ENCODE assay signal across 23 cellular contexts in genomic region chr9:118882674-118883073, GRCh38.
DNase-seq lines count a peak whose midpoint lies in the region; ATAC-seq, FAIRE-seq and TF ChIP-seq lines count a peak whose summit lies in the region.
"Had no signal": no experiment of that assay in that cellular context is flagged by ENCODE, and none has a peak within 500 bp of the region (broad histone marks: within the 10 kb centered on the region; RNA-seq: fewer than 3 reads in every experiment).

No MANE protein-coding gene starts in this region.

- 5% methylated on average over 4 of the region's 4 CpGs for WGBS in A549 (ENCODE audit: missing lambda C conversion rate)

- DNase-seq in A549 (ENCODE audit: low read depth in 1 of 2, low spot score in 1 of 2): peak in 1 of 2 experiments; percentile 20
- peak; percentile 50 for DNase-seq in GM04503 (ENCODE audit: low read depth)
- peak; percentile 86 for DNase-seq in RCC 7860 (ENCODE audit: low spot score)
- peak; percentile 49 for DNase-seq in fibroblast of villous mesenchyme (ENCODE audit: low read depth)
- DNase-seq in CD4-positive, alpha-beta T cell: no peak
- no peak for DNase-seq in right atrium auricular region (ENCODE audit: low spot score)
- DNase-seq in GM13977 (ENCODE audit: low spot score): no peak
- DNase-seq in stimulated activated effector memory CD8-positive, alpha-beta T cell treated with anti-CD3 and anti-CD28 coated beads, Interleukin-12 subunit alpha, Interleukin-12 subunit beta, amount 100 ng/mL, for 72 hours (ENCODE audit: low spot score in 2 of 2): no peak
- DNase-seq: activated CD8-positive, alpha-beta T cell treated with anti-CD3 and anti-CD28 coated beads, Interleukin-2, amount 10 ng/mL, durations not matched to agents 7 days and 5 days; activated naive CD8-positive, alpha-beta T cell treated with anti-CD3 and anti-CD28 coated beads for 36 hours; activated T-cell treated with anti-CD3 and anti-CD28 coated beads, Interleukin-2, amount 50 U/mL, for 72 hours; COR-L47; effector CD8-positive, alpha-beta T cell; GOT3; hippocampal formation; KBM-7; NCI-H1092 treated with DMSO at 0.1 percent for 48 hours; NCI-H774; right lobe of liver; WERI-Rb-1 had no signal

- no peaks in the 10 kb centered on the region for H3K27me3 Mint-ChIP-seq in CD4-positive, alpha-beta T cell
- H3K27me3 Mint-ChIP-seq: activated naive CD8-positive, alpha-beta T cell treated with anti-CD3 and anti-CD28 coated beads for 36 hours had no signal

- no peak overlapping the region for H3K27ac Mint-ChIP-seq in CD4-positive, alpha-beta T cell
- no peak overlapping the region for H3K27ac Mint-ChIP-seq in stimulated activated effector memory CD8-positive, alpha-beta T cell treated with anti-CD3 and anti-CD28 coated beads, Interleukin-12 subunit alpha, Interleukin-12 subunit beta, amount 100 ng/mL, for 72 hours
- H3K27ac Mint-ChIP-seq: activated CD8-positive, alpha-beta T cell treated with anti-CD3 and anti-CD28 coated beads, Interleukin-2, amount 10 ng/mL, durations not matched to agents 7 days and 5 days; activated naive CD8-positive, alpha-beta T cell treated with anti-CD3 and anti-CD28 coated beads for 36 hours; activated T-cell treated with anti-CD3 and anti-CD28 coated beads, Interleukin-2, amount 50 U/mL, for 72 hours had no signal

- no peaks in the 10 kb centered on the region for H3K9me3 ChIP-seq in A549
- no peaks in the 10 kb centered on the region for H3K9me3 ChIP-seq in CD4-positive, alpha-beta T cell (ENCODE audit: control insufficient read depth, low read length)
- no peaks in the 10 kb centered on the region for H3K9me3 ChIP-seq in right atrium auricular region
- H3K9me3 ChIP-seq: neutrophil, right lobe of liver had no signal

- intact Hi-C loops in CD4-positive, alpha-beta T cell (cut with DNase I, micrococcal nuclease): no loop called here

- H3K4me2 ChIP-seq in A549: peak overlapping the region; percentile 44

- CTCF ChIA-PET in A549 (lab: Yijun Ruan, JAX): no interaction called here
- CTCF ChIA-PET in CD4-positive, alpha-beta T cell (lab: Charles Lee): no interaction called here

- POLR2A ChIA-PET in A549 (lab: Yijun Ruan, JAX): no interaction called here
- POLR2A ChIA-PET in CD4-positive, alpha-beta T cell (lab: Charles Lee): no interaction called here

- no peak for TF ChIP-seq POLR2A in A549 (IDR thresholded peaks at IDR 0.05; ENCODE audit: low read length)

- no peak for TF ChIP-seq EP300 in A549 (IDR thresholded peaks at IDR 0.05)

- peaks cover 4% of the 10 kb centered on the region for H3K9me3 Mint-ChIP-seq in CD4-positive, alpha-beta T cell
- peaks cover 10% of the 10 kb centered on the region for H3K9me3 Mint-ChIP-seq in stimulated activated effector memory CD8-positive, alpha-beta T cell treated with anti-CD3 and anti-CD28 coated beads, Interleukin-12 subunit alpha, Interleukin-12 subunit beta, amount 100 ng/mL, for 72 hours

- H3K4me1 ChIP-seq in A549: peaks cover 10% of the 10 kb centered on the region; the same call in 1 of the 3 replicates
- no peaks in the 10 kb centered on the region for H3K4me1 ChIP-seq in right atrium auricular region
- H3K4me1 ChIP-seq: right lobe of liver had no signal

- no peak for TF ChIP-seq CTCF in A549 (IDR thresholded peaks at IDR 0.05)
- no peak for TF ChIP-seq CTCF in fibroblast of villous mesenchyme (IDR thresholded peaks at IDR 0.05; ENCODE audit: insufficient read depth, low read depth, low read length)
- TF ChIP-seq CTCF in CD4-positive, alpha-beta T cell (IDR thresholded peaks at IDR 0.05): no peak
- TF ChIP-seq CTCF in right atrium auricular region (IDR thresholded peaks at IDR 0.05): no peak
- TF ChIP-seq CTCF in GM13977 (IDR thresholded peaks at IDR 0.05; ENCODE audit: extremely low read depth, insufficient read depth, missing control alignments): no peak

- no peak for TF ChIP-seq RAD21 in A549 (conservative IDR thresholded peaks at IDR 0.05 in 1 of 2, IDR thresholded peaks at IDR 0.05 in 1 of 2)

- peak; percentile 80 to 84; a peak in 5 of 6 replicates for ATAC-seq in A549
- ATAC-seq in CD4-positive, alpha-beta T cell (ENCODE audit: poor library complexity): no peak
- no peak for ATAC-seq in stimulated activated effector memory CD8-positive, alpha-beta T cell treated with anti-CD3 and anti-CD28 coated beads, Interleukin-12 subunit alpha, Interleukin-12 subunit beta, amount 100 ng/mL, for 72 hours
- ATAC-seq: activated CD8-positive, alpha-beta T cell treated with anti-CD3 and anti-CD28 coated beads, Interleukin-2, amount 10 ng/mL, durations not matched to agents 7 days and 5 days; activated T-cell treated with anti-CD3 and anti-CD28 coated beads, Interleukin-2, amount 50 U/mL, for 72 hours; Panc1; right lobe of liver had no signal

- no peaks in the 10 kb centered on the region for H3K36me3 Mint-ChIP-seq in CD4-positive, alpha-beta T cell (ENCODE audit: low read depth)
- H3K36me3 Mint-ChIP-seq in stimulated activated effector memory CD8-positive, alpha-beta T cell treated with anti-CD3 and anti-CD28 coated beads, Interleukin-12 subunit alpha, Interleukin-12 subunit beta, amount 100 ng/mL, for 72 hours: no peaks in the 10 kb centered on the region
- H3K36me3 Mint-ChIP-seq: activated naive CD8-positive, alpha-beta T cell treated with anti-CD3 and anti-CD28 coated beads for 36 hours had no signal

- no peak for FAIRE-seq in A549 (lab: Jason Lieb, UNC)
- FAIRE-seq in RCC 7860 (lab: Jason Lieb, UNC): peak; percentile 98

- no peaks in the 10 kb centered on the region for H3K4me1 Mint-ChIP-seq in CD4-positive, alpha-beta T cell (ENCODE audit: low read depth)
- H3K4me1 Mint-ChIP-seq in stimulated activated effector memory CD8-positive, alpha-beta T cell treated with anti-CD3 and anti-CD28 coated beads, Interleukin-12 subunit alpha, Interleukin-12 subunit beta, amount 100 ng/mL, for 72 hours: no peaks in the 10 kb centered on the region
- H3K4me1 Mint-ChIP-seq: activated naive CD8-positive, alpha-beta T cell treated with anti-CD3 and anti-CD28 coated beads for 36 hours had no signal

- H3K4me3 ChIP-seq in A549: no peak overlapping the region
- H3K4me3 ChIP-seq in fibroblast of villous mesenchyme (ENCODE audit: low read depth, low read length): no peak overlapping the region
- no peak overlapping the region for H3K4me3 ChIP-seq in right atrium auricular region
- H3K4me3 ChIP-seq: right lobe of liver had no signal

- in situ Hi-C loops in GM13977 (cut with MboI; ENCODE audit: low pct_unique_long_range_greater_than_20kb, low sequenced_read_pairs, unreplicated experiment): no loop called here

- H3K36me3 ChIP-seq in right atrium auricular region: no peaks in the 10 kb centered on the region
- H3K36me3 ChIP-seq: neutrophil, right lobe of liver, WERI-Rb-1 had no signal

- no peak overlapping the region for H3K4me3 Mint-ChIP-seq in CD4-positive, alpha-beta T cell
- H3K4me3 Mint-ChIP-seq in stimulated activated effector memory CD8-positive, alpha-beta T cell treated with anti-CD3 and anti-CD28 coated beads, Interleukin-12 subunit alpha, Interleukin-12 subunit beta, amount 100 ng/mL, for 72 hours: no peak overlapping the region
- H3K4me3 Mint-ChIP-seq: activated CD8-positive, alpha-beta T cell treated with anti-CD3 and anti-CD28 coated beads, Interleukin-2, amount 10 ng/mL, durations not matched to agents 7 days and 5 days; activated naive CD8-positive, alpha-beta T cell treated with anti-CD3 and anti-CD28 coated beads for 36 hours; activated T-cell treated with anti-CD3 and anti-CD28 coated beads, Interleukin-2, amount 50 U/mL, for 72 hours had no signal

- H3K27me3 ChIP-seq in CD4-positive, alpha-beta T cell (ENCODE audit: control insufficient read depth, insufficient read depth, low read length): no peaks in the 10 kb centered on the region
- no peaks in the 10 kb centered on the region for H3K27me3 ChIP-seq in right atrium auricular region
- H3K27me3 ChIP-seq: neutrophil, right lobe of liver had no signal

- H3K27ac ChIP-seq in A549 (0 out of 6 replicates have a peak overlapping the region, but pooled peaks of 1 of the 2 experiments have one; percentile 20), right atrium auricular region (no peak overlapping the region)
- H3K27ac ChIP-seq in CD4-positive, alpha-beta T cell (ENCODE audit: low read depth, low read length): no peak overlapping the region
- H3K27ac ChIP-seq: HL-60, neutrophil, right lobe of liver, WERI-Rb-1 had no signal

TF ChIP-seq in A549, 52 proteins besides CTCF, POLR2A, EP300 and RAD21:
- TF ChIP-seq EHF (CRISPR knock-in tag; IDR thresholded peaks at IDR 0.05) (no peak), FOSL2 (IDR thresholded peaks at IDR 0.05) (no peak), FOSL2 (CRISPR knock-in tag; IDR thresholded peaks at IDR 0.05) (peak; percentile 53), FOSB (CRISPR knock-in tag; IDR thresholded peaks at IDR 0.05) (no peak), CBX2 (IDR thresholded peaks at IDR 0.05; ENCODE audit: borderline replicate concordance, low read depth) (no peak), JUNB (IDR thresholded peaks at IDR 0.05) (0 out of 2 replicates have a peak, but pooled peaks have one; percentile 18)

Comparison
In these comparisons a context has a peak if more than half of its experiments do, and no peak if none do; other contexts are left out.
1. ATAC-seq: peak in A549 (2 of 2); none in CD4-positive, alpha-beta T cell (single experiment) and stimulated activated effector memory CD8-positive, alpha-beta T cell treated with anti-CD3 and anti-CD28 coated beads, Interleukin-12 subunit alpha, Interleukin-12 subunit beta, amount 100 ng/mL, for 72 hours (single experiment).
2. DNase-seq: peak in GM04503 (single experiment), RCC 7860 (single experiment) and fibroblast of villous mesenchyme (single experiment); none in CD4-positive, alpha-beta T cell (0 of 10), right atrium auricular region (single experiment), GM13977 (single experiment) and stimulated activated effector memory CD8-positive, alpha-beta T cell treated with anti-CD3 and anti-CD28 coated beads, Interleukin-12 subunit alpha, Interleukin-12 subunit beta, amount 100 ng/mL, for 72 hours (0 of 2).